In genomic region chr14:24006497-24006871, GRCh38 we compare ENCODE assay signal across 7 cellular contexts. TPM values are rescaled to one million over a fixed set of nuclear protein-coding genes. Genes with fewer than 3 reads are reported as not detected.
DNase-seq lines count a peak whose midpoint lies in the region; ATAC-seq and TF ChIP-seq lines count a peak whose summit lies in the region.
"Not testable (repeated sequence)": the region's sequence is repeated elsewhere in the genome, so short reads cannot be mapped to it uniquely, and the experiment has no call there.

No MANE protein-coding gene starts in this region.

- not testable (repeated sequence) for H3K36me3 Mint-ChIP-seq in WTC11

- CTCF ChIA-PET in WTC11 (lab: Charles Lee), result interaction anchor here (1.0 to 2.3 kb wide), 3 partner anchors 52 to 418 kb away, joined by 4 to 5 read pairs (median 4); no protein-coding TSS in a partner anchor

- H3K9me3 Mint-ChIP-seq in WTC11, result not testable (repeated sequence)

- not testable (repeated sequence) for H3K4me1 Mint-ChIP-seq in WTC11

- not testable (repeated sequence) for TF ChIP-seq CTCF in WTC11 (IDR thresholded peaks at IDR 0.05); coronary artery (IDR thresholded peaks at IDR 0.05)

- DNase-seq in WTC11 (ENCODE audit: low spot score); coronary artery (ENCODE audit: low spot score); left colon; sciatic nerve (ENCODE audit: low spot score): not testable (repeated sequence)

- intact Hi-C loops in left colon (cut with DNase I, micrococcal nuclease); sciatic nerve (cut with DNase I): not testable (repeated sequence)

- not testable (repeated sequence) for H3K4me3 Mint-ChIP-seq in WTC11

- peak overlapping the region in 1 of 2 donors; percentile 22 for H3K27ac ChIP-seq in coronary artery

- H3K27me3 Mint-ChIP-seq in WTC11 (ENCODE audit: low read depth), result peaks cover 24% of the 10 kb centered on the region

- not testable (repeated sequence) for H3K27ac Mint-ChIP-seq in WTC11

- POLR2A ChIA-PET in WTC11 (lab: Charles Lee), result not testable (repeated sequence)

- peak overlapping the region; percentile 59 for H3K4me3 ChIP-seq in coronary artery

- ATAC-seq in GM18502 (IDR thresholded peaks at IDR 0.05; ENCODE audit: poor library complexity, unreplicated experiment), result peak; percentile 39
- peak; percentile 25 for ATAC-seq in GM21825 (IDR thresholded peaks at IDR 0.05; ENCODE audit: unreplicated experiment)
- peak; percentile 35 for ATAC-seq in HG03571 (IDR thresholded peaks at IDR 0.05; ENCODE audit: unreplicated experiment)
- ATAC-seq in WTC11, result peak; percentile 28
- ATAC-seq in left colon, result peak; percentile 52
- ATAC-seq in sciatic nerve, result peak; percentile 57

RNA-seq across cellular contexts. Expression of gene DHRS4L2, which starts 17.8 kb away (rescaled TPM):
- total RNA-seq in WTC11 (2021) (8.7 to 10.2 TPM (median 9.7 TPM) in 3 replicates), left colon (10 to 100 TPM; 31.8 to 43.2 TPM), sciatic nerve (23.0 TPM)

RNA-seq across cellular contexts. Expression of gene CARMIL3, which starts 45.3 kb away (rescaled TPM):
- 10.6 to 13.0 TPM (median 11.4 TPM) in 3 replicates for total RNA-seq in WTC11 (2021)
- total RNA-seq in left colon, result 1 to 10 TPM; 1.1 to 3.4 TPM
- 0.58 TPM for total RNA-seq in sciatic nerve

RNA-seq across cellular contexts. Expression of gene DHRS4, which starts 52.9 kb away (rescaled TPM):
- 14.5 to 14.9 TPM (median 14.8 TPM) in 3 replicates for total RNA-seq in WTC11 (2021)
- 10 to 100 TPM; 38.3 to 46.0 TPM for total RNA-seq in left colon
- total RNA-seq in sciatic nerve, result 24.3 TPM
